In the genomic region with DNA sequence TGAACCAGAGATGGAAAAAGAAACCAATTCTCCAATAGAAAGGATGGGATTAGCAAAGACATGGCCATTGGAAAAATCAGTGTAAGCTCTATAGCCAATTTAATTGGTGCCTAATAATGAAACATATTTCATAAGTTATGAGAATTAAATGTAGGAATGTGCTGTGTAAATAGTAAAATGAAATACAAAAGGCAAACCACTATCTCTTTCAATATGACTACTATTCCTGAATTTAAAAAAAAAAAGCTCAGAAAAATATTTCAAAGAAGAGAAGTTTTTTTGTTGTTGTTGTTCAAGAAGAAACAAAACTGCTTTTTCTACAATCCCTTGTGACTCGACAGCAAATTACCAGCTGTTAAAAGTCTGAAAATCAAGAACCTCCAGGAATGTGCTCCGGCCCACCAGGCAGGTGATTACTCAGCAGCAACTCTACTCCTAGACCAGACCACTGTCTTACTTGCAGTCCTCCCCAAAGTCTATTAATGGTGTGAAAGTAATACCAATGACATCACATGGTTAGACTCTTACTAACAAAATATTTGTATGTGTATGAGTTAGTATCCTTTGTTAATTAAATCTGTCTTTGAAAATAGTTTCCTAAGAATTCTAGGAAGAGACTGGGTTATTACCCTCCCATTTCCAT, we compare ENCODE assay signal across 14 cellular contexts.
DNase-seq lines count a peak whose midpoint lies in the region; ATAC-seq and TF ChIP-seq lines count a peak whose summit lies in the region.
"Had no signal": no experiment of that assay in that cellular context is flagged by ENCODE, and none has a peak within 500 bp of the region (broad histone marks: within the 10 kb centered on the region; RNA-seq: fewer than 3 reads in every experiment).

No MANE protein-coding gene starts in this region.

- no peak for TF ChIP-seq CTCF in MCF 10A (IDR thresholded peaks at IDR 0.05; ENCODE audit: unreplicated experiment)

- H3K36me3 Mint-ChIP-seq in MCF 10A (ENCODE audit: insufficient read depth, unreplicated experiment): no peaks in the 10 kb centered on the region

- H3K36me3 ChIP-seq in aorta (ENCODE audit: control insufficient read depth in 1 of 2, insufficient read depth in 2 of 2, low read length in 1 of 2): no peaks in the 10 kb centered on the region

- H3K9me3 Mint-ChIP-seq in MCF 10A (ENCODE audit: unreplicated experiment): no peaks in the 10 kb centered on the region

- 92 to 97% methylated on average over 2 of the region's 2 CpGs for WGBS in aorta, 2 donors

- CTCF ChIA-PET in MCF 10A (lab: Yijun Ruan, JAX): interaction anchor here (0.6 kb wide), 1 partner anchor 144 kb away, joined by 3 read pairs; no protein-coding TSS in a partner anchor

- no peaks in the 10 kb centered on the region for H3K9me3 ChIP-seq in aorta (ENCODE audit: control insufficient read depth, low read length)

- H3K27ac ChIP-seq in aorta (ENCODE audit: low read depth in 1 of 2, low read length in 2 of 2): no peak overlapping the region
- H3K27ac ChIP-seq: VCaP had no signal

- ATAC-seq in GM18520 (IDR thresholded peaks at IDR 0.05; ENCODE audit: unreplicated experiment) (peak; percentile 46), GM21717 (IDR thresholded peaks at IDR 0.05; ENCODE audit: unreplicated experiment) (peak; percentile 83), HG03280 (IDR thresholded peaks at IDR 0.05; ENCODE audit: unreplicated experiment) (peak; percentile 21), aorta (ENCODE audit: low FRiP score) (no peak)

- DNase-seq in left kidney (ENCODE audit: low read depth, low spot score) (peak; percentile 14), aorta (no peak), MCF 10A (ENCODE audit: unreplicated experiment) (no peak)
- no peak for DNase-seq in activated CD4-positive, alpha-beta T cell treated with anti-CD3 and anti-CD28 coated beads, Interleukin-2, amount 50 U/mL, for 48 hours
- DNase-seq in activated CD4-positive, CD25-positive, alpha-beta regulatory T cell (lab: John Stamatoyannopoulos, UW): no peak
- DNase-seq: activated T-cell treated with anti-CD3 and anti-CD28 coated beads for 4 hours, anterior cingulate cortex, foreskin fibroblast, NCI-H1930, substantia nigra had no signal

- H3K27me3 Mint-ChIP-seq in MCF 10A (ENCODE audit: insufficient read depth, unreplicated experiment): no peaks in the 10 kb centered on the region

- no TSS peak for BruUV-seq in MCF 10A (replicated peaks; lab: Mats Ljungman, UMichigan)

- intact Hi-C loops in aorta (cut with DNase I): no loop called here
- intact Hi-C loops in MCF 10A (cut with micrococcal nuclease): no loop called here

- peaks cover 6% of the 10 kb centered on the region for H3K4me1 Mint-ChIP-seq in MCF 10A (ENCODE audit: insufficient read depth, unreplicated experiment)

- no peaks in the 10 kb centered on the region for H3K27me3 ChIP-seq in aorta (ENCODE audit: control insufficient read depth in 1 of 2, insufficient read depth in 2 of 2, low read length in 1 of 2)

- H3K4me3 Mint-ChIP-seq in MCF 10A (ENCODE audit: unreplicated experiment): no peak overlapping the region

- POLR2A ChIA-PET in MCF 10A (lab: Yijun Ruan, JAX): interaction anchor here (0.7 kb wide), 1 partner anchor 356 kb away, joined by 3 read pairs; no protein-coding TSS in a partner anchor

- no peak overlapping the region for H3K4me3 ChIP-seq in aorta (ENCODE audit: low read length in 2 of 2)

- H3K4me1 ChIP-seq in aorta (ENCODE audit: control insufficient read depth in 1 of 2, insufficient read depth in 2 of 2, low read length in 2 of 2): no peaks in the 10 kb centered on the region

- no peak overlapping the region for H3K27ac Mint-ChIP-seq in MCF 10A (ENCODE audit: low read depth, unreplicated experiment)
